8 cellular contexts compared by ENCODE assay signal in the genomic region with DNA sequence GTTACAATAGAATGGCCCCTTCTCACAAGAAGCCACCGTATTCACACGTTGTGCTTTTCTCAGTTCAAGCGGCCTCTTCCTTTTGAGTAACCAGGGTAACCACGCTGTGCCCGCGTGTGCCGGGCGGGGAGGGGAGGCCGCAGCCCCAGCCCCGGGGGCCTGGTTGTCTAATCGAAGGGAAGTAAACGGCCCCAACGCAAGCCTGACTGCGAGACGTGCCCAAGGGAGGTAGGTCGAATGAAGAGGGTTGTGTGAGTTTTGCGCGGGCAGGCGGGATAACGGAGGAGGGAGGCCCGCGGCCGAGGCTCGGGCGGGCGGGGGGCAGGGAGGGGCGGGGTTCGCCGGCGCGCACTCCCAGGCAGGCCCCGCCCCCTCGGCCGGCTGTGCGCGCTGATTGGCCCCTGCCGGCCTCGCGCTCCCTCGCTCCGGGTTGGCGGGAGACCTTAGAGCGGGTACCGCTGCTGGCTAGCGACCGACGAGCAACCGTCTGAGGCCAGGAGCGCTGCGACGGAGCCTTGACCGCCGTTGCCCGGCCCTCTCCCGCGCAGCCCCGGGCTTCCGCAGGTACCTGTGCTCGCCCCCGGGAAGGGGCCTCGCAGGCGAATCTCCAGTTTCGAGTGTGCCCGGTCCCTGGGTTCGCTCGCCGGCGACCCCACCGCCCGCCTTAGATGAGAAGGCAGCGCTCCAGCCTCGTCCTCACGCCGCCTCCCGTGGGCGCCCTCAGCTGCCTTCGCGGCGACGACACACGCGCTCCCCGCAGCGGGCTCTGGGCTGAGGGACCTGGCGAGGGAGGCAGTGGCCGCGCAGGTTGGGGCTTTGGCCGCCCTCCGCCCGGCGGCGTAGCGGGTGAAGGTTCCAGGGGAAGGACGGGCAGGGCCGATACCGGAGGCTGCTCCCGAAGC. TPM values are rescaled to one million over a fixed set of nuclear protein-coding genes. Genes with fewer than 3 reads are reported as not detected.
DNase-seq lines count a peak whose midpoint lies in the region; ATAC-seq and TF ChIP-seq lines count a peak whose summit lies in the region.

Gene SPDYA, plus strand, starts transcription at position 451 of the 902 bp plus-strand sequence. CDS start 5,181 bp downstream, outside the sequence.

- ATAC-seq in GM18867 (IDR thresholded peaks at IDR 0.05; ENCODE audit: unreplicated experiment) (peak; percentile 75), HG03135 (IDR thresholded peaks at IDR 0.05; ENCODE audit: unreplicated experiment) (peak; percentile 77), foreskin keratinocyte (peak; percentile 91)

- no peaks in the 10 kb centered on the region for H3K27me3 ChIP-seq in foreskin keratinocyte
- H3K27me3 ChIP-seq in neutrophil: peaks cover 27% of the 10 kb centered on the region
- no peaks in the 10 kb centered on the region for H3K27me3 ChIP-seq in stomach smooth muscle (ENCODE audit: control insufficient read depth in 1 of 2, insufficient read depth in 2 of 2, low read length in 2 of 2)

- no peaks in the 10 kb centered on the region for H3K4me1 ChIP-seq in foreskin keratinocyte
- H3K4me1 ChIP-seq in neutrophil (ENCODE audit: control insufficient read depth in 1 of 2, insufficient read depth in 1 of 2, low read depth in 1 of 2, low read length in 1 of 2): peaks cover 13 to 15% of the 10 kb centered on the region in 2 experiments
- H3K4me1 ChIP-seq in stomach smooth muscle (ENCODE audit: control insufficient read depth, insufficient read depth, low read length): peaks cover 9% of the 10 kb centered on the region

- H3K9me3 ChIP-seq in neutrophil: no peaks in the 10 kb centered on the region
- H3K9me3 ChIP-seq in stomach smooth muscle (ENCODE audit: control insufficient read depth in 2 of 2, low read length in 2 of 2): no peaks in the 10 kb centered on the region

- peak within 1 kb of the TSS in 1 of 2 donors; percentile 37 for H3K9ac ChIP-seq in stomach smooth muscle (ENCODE audit: low read length in 2 of 2)

- H3K36me3 ChIP-seq in neutrophil (peaks cover 8% of the 10 kb centered on the region), stomach smooth muscle (ENCODE audit: control insufficient read depth in 2 of 2, insufficient read depth in 2 of 2, low read length in 2 of 2) (no peaks in the 10 kb centered on the region)

- H3K4me3 ChIP-seq in neutrophil (ENCODE audit: low read depth in 1 of 2, low read length in 1 of 2) (peak within 1 kb of the TSS; percentile 55 to 64), stomach smooth muscle (ENCODE audit: low read length in 2 of 2) (peak within 1 kb of the TSS; percentile 60 to 74)

- DNase-seq in activated gamma-delta T cell (lab: John Stamatoyannopoulos, UW) (peak; percentile 73), foreskin keratinocyte (peak; percentile 16 to 56)

- TF ChIP-seq CTCF in 22Rv1 (IDR thresholded peaks at IDR 0.05) (no peak), foreskin keratinocyte (conservative IDR thresholded peaks at IDR 0.05) (no peak), neutrophil (IDR thresholded peaks at IDR 0.05) (no peak)

- H3K27ac ChIP-seq in 22Rv1 (peak within 1 kb of the TSS; percentile 43), foreskin keratinocyte (no peak within 1 kb of the TSS), neutrophil (peak within 1 kb of the TSS; percentile 21), stomach smooth muscle (ENCODE audit: low read length) (no peak within 1 kb of the TSS)

TF ChIP-seq in PFSK-1, 5 proteins besides CTCF, POLR2A, EP300 and RAD21:
- peak; percentile 39 for TF ChIP-seq FOXP2 (optimal IDR thresholded peaks at IDR 0.05; ENCODE audit: borderline replicate concordance, extremely low read depth, extremely low read length, insufficient read depth)
- TF ChIP-seq SIN3A (IDR thresholded peaks at IDR 0.05; ENCODE audit: borderline replicate concordance, insufficient read depth, low read length): no peak
- TF ChIP-seq TAF1 (IDR thresholded peaks at IDR 0.05; ENCODE audit: borderline replicate concordance, insufficient read depth, low read length): no peak

RNA-seq across cellular contexts. Expression of gene SPDYA, which starts in this region (rescaled TPM):
- polyA plus RNA-seq in PFSK-1 (2012; ENCODE audit: insufficient read length, low read depth): not detected
- total RNA-seq in foreskin keratinocyte: 0.35 and 0.41 TPM in 2 replicates
- 0.03 TPM in 1 of 2 replicates, not detected in the other for polyA plus RNA-seq in foreskin keratinocyte

Comparison
In these comparisons a context has a peak if more than half of its experiments do, and no peak if none do; other contexts are left out.
1. Peak in DNase-seq and ATAC-seq in foreskin keratinocyte; RNA of the gene not detected or under 1 TPM.
2. H3K27ac ChIP-seq: peak in 22Rv1 (single experiment) and neutrophil (single experiment); none in foreskin keratinocyte (single experiment) and stomach smooth muscle (single experiment).
3. Peak in every context shown above with its lines, with median percentiles within 50 percentile points of each other: ATAC-seq.